Comparison of ENCODE assay signal across 20 cellular contexts in the genomic region with DNA sequence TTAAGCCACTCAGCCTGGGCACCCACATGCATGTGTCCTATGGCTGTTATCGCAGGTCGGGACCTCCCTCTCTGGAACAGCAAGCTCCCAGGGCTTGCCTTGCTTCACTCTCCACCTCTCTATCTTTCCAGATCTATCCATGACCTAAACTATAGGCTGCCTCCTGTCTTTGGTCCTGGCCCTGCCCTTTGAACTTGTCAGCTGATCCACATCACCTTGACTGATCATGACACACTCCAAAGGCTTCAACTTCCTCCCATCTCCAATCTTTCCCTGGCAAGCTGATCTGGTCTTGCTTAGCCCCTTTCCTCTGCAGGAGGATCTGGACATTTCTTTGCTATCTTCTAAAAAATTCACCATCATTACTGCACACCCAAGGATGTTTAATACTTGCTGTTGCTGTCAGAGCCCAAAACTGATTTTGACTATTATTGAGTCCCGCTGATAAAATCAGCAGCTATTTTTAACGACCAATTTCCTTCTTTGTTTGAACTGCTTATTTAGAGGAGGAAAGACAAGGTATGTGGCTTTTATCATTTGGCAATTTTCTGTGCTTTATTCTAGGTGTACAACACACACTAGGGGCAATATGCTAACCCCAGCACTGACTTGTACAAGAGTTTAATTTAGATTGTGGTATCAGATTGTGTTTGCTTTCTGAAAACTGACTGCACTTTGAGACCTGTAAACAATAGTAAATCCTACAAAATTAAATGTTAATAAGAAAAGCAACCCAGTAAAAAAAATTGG. TPM values are rescaled to one million over a fixed set of nuclear protein-coding genes. Genes with fewer than 3 reads are reported as not detected.
DNase-seq lines count a peak whose midpoint lies in the region; ATAC-seq, FAIRE-seq and TF ChIP-seq lines count a peak whose summit lies in the region.
"Had no signal": no experiment of that assay in that cellular context is flagged by ENCODE, and none has a peak within 500 bp of the region (broad histone marks: within the 10 kb centered on the region; RNA-seq: fewer than 3 reads in every experiment).

No MANE protein-coding gene starts in this region.

- H2AFZ ChIP-seq in K562 (ENCODE audit: low read depth, low read length), result no peak overlapping the region
- H2AFZ ChIP-seq: GM23248 had no signal

- CTCF ChIA-PET in HEK293 (lab: Yijun Ruan, JAX), result interaction anchor here (0.6 kb wide), 1 partner anchor 94 kb away, joined by 3 read pairs; no protein-coding TSS in a partner anchor
- CTCF ChIA-PET in K562 (lab: Yijun Ruan, JAX; ENCODE audit: low intra/inter-chr PET ratio), result no interaction called here

- TF ChIP-seq RAD21 in K562 (CRISPR knock-in tag; conservative IDR thresholded peaks at IDR 0.05 in 1 of 2, IDR thresholded peaks at IDR 0.05 in 1 of 2), result no peak

- intact Hi-C loops in K562 (cut with micrococcal nuclease) (loop anchor here (10.0 kb wide), 1 partner anchor 278 kb away; no protein-coding TSS in a partner anchor), transverse colon (cut with DNase I; ENCODE audit: low total_unique reads) (no loop called here)

- TF ChIP-seq CTCF in HEK293 (tag by site-specific recombination; IDR thresholded peaks at IDR 0.05) (no peak), LNCaP clone FGC (IDR thresholded peaks at IDR 0.05; ENCODE audit: control insufficient read depth, extremely low read depth, insufficient read depth) (no peak), K562 (IDR thresholded peaks at IDR 0.05 in 2 of 3, conservative IDR thresholded peaks at IDR 0.05 in 1 of 3; ENCODE audit: insufficient read depth in 2 of 3, low read depth in 1 of 3, low read length in 3 of 3) (no peak), transverse colon (IDR thresholded peaks at IDR 0.05) (no peak)

- BruUV-seq in K562 (replicated peaks; lab: Mats Ljungman, UMichigan), result no TSS peak

- no peaks in the 10 kb centered on the region for H3K79me2 ChIP-seq in K562 (ENCODE audit: control insufficient read depth, insufficient read depth, low read length)

- in situ Hi-C loops in K562 (cut with MboI) (no loop called here), transverse colon (cut with MboI; ENCODE audit: low pct_ligation_motif_present in 1 of 4, low pct_unique_long_range_greater_than_20kb in 1 of 4, low sequenced_read_pairs in 3 of 4) (loop anchor here in 1 of 4 donors (10.0 to 25.0 kb wide), 2 partner anchors 88 to 290 kb away; a partner anchor contains a TSS)

- no peaks in the 10 kb centered on the region for H3K36me3 ChIP-seq in HEK293 (ENCODE audit: control insufficient read depth in 2 of 2, insufficient read depth in 1 of 2, low read length in 2 of 2)
- H3K36me3 ChIP-seq in K562 (ENCODE audit: control insufficient read depth, insufficient read depth, low read length), result no peaks in the 10 kb centered on the region
- no peaks in the 10 kb centered on the region for H3K36me3 ChIP-seq in transverse colon
- H3K36me3 ChIP-seq: BLaER1 had no signal

- ATAC-seq in K562, result no peak
- no peak for ATAC-seq in HG03521 (IDR thresholded peaks at IDR 0.05; ENCODE audit: unreplicated experiment)
- ATAC-seq in GM21786 (IDR thresholded peaks at IDR 0.05; ENCODE audit: unreplicated experiment), result no peak
- ATAC-seq: CD8-positive, alpha-beta T cell; HCT116 had no signal

- DNase-seq in LNCaP clone FGC (ENCODE audit: low read depth) (peak; percentile 93), K562 (ENCODE audit: extremely low read depth in 1 of 4, low spot score in 3 of 4) (no peak), GM12891 (ENCODE audit: insufficient read length, low spot score) (no peak), transverse colon (no peak)
- DNase-seq: Calu3; CD8-positive, alpha-beta T cell; DMS79 treated with DMSO at 0.1 percent for 48 hours; GF-D8; GM23248; H7; Karpas-422; KBM-7 had no signal

- no peak for FAIRE-seq in K562 (lab: Jason Lieb, UNC)
- FAIRE-seq in GM12891 (lab: Jason Lieb, UNC), result no peak
- FAIRE-seq: A549, GM19239 had no signal

- H3K4me3 ChIP-seq in HEK293 (ENCODE audit: low read depth, low read length) (no peak overlapping the region), LNCaP clone FGC (ENCODE audit: low read depth, low read length) (no peak overlapping the region), K562 (no peak overlapping the region), transverse colon (no peak overlapping the region)
- H3K4me3 ChIP-seq: A549, BLaER1, GM23248 had no signal

- POLR2A ChIA-PET in HEK293 (lab: Yijun Ruan, JAX), result no interaction called here
- POLR2A ChIA-PET in K562 (lab: Yijun Ruan, JAX), result no interaction called here

- H3K4me2 ChIP-seq in K562 (ENCODE audit: insufficient read depth, low read length), result no peak overlapping the region
- H3K4me2 ChIP-seq: A549, BLaER1 had no signal

- H3K9ac ChIP-seq in K562 (ENCODE audit: insufficient read depth in 1 of 2, low read depth in 2 of 2, low read length in 2 of 2), result no peak overlapping the region
- H3K9ac ChIP-seq: BLaER1, GM23248 had no signal

- H3K27me3 ChIP-seq in K562 (ENCODE audit: control insufficient read depth in 2 of 2, insufficient read depth in 2 of 2, low read length in 2 of 2), result 0 out of 5 replicates have a peak, but pooled peaks cover 0 to 5% of the 10 kb centered on the region in 2 experiments
- H3K27me3 ChIP-seq in transverse colon, result no peaks in the 10 kb centered on the region
- H3K27me3 ChIP-seq: BLaER1 had no signal

- H3K9me3 ChIP-seq in HEK293 (ENCODE audit: control insufficient read depth, insufficient read depth, low read depth, low read length) (no peaks in the 10 kb centered on the region), K562 (replicated peaks; ENCODE audit: control insufficient read depth, insufficient read depth, low read depth, low read length) (no peaks in the 10 kb centered on the region), transverse colon (no peaks in the 10 kb centered on the region)
- H3K9me3 ChIP-seq: A549, BLaER1 had no signal

- no peaks in the 10 kb centered on the region for H4K20me1 ChIP-seq in K562 (replicated peaks; ENCODE audit: control insufficient read depth, insufficient read depth, low read length)
- H4K20me1 ChIP-seq: BLaER1 had no signal

- WGBS in K562 (ENCODE audit: insufficient coverage, low coverage, missing lambda C conversion rate), result 0% methylated on average over 4 of the region's 4 CpGs
- 69 to 84% methylated on average over 2 to 4 of the region's 4 CpGs for WGBS in transverse colon (ENCODE audit: low coverage in 1 of 2), 2 donors

- no peak for TF ChIP-seq POLR2A in K562 (conservative IDR thresholded peaks at IDR 0.05)
- TF ChIP-seq POLR2A in GM12891 (IDR thresholded peaks at IDR 0.05; ENCODE audit: low read depth, low read length), result no peak
- no peak for TF ChIP-seq POLR2A in transverse colon (IDR thresholded peaks at IDR 0.05)

- H3K4me1 ChIP-seq in HEK293 (ENCODE audit: control insufficient read depth, insufficient read depth, low read length), result no peaks in the 10 kb centered on the region
- no peaks in the 10 kb centered on the region for H3K4me1 ChIP-seq in K562 (replicated peaks in 1 of 2; ENCODE audit: control insufficient read depth in 2 of 2, insufficient read depth in 2 of 2, low read length in 2 of 2)
- peaks cover 0 to 14% (median 5%) of the 10 kb centered on the region in 4 donors for H3K4me1 ChIP-seq in transverse colon
- H3K4me1 ChIP-seq: BLaER1 had no signal

- H3K9me1 ChIP-seq in K562 (ENCODE audit: control insufficient read depth, insufficient read depth, low read length), result no peaks in the 10 kb centered on the region

- H3K27ac ChIP-seq in HEK293 (ENCODE audit: extremely low read depth, low read depth, low read length) (no peak overlapping the region), K562 (ENCODE audit: extremely low read depth, low read depth, low read length) (no peak overlapping the region), transverse colon (no peak overlapping the region)
- H3K27ac ChIP-seq: A549, BLaER1, GM23248 had no signal

- no peak for TF ChIP-seq EP300 in K562 (IDR thresholded peaks at IDR 0.05; ENCODE audit: low read length)
- no peak for TF ChIP-seq EP300 in transverse colon (IDR thresholded peaks at IDR 0.05; ENCODE audit: low read depth)

TF ChIP-seq in HEK293, 187 proteins besides CTCF, POLR2A, EP300 and RAD21:
- TF ChIP-seq ZNF341 (tag by site-specific recombination; IDR thresholded peaks at IDR 0.05; ENCODE audit: low read depth) (peak; percentile 38; the same call in 1 of the 2 replicates), ZNF214 (tag by site-specific recombination; IDR thresholded peaks at IDR 0.05; ENCODE audit: borderline replicate concordance) (no peak), ZBTB48 (tag by site-specific recombination; IDR thresholded peaks at IDR 0.05) (no peak)

TF ChIP-seq in K562, 482 proteins besides CTCF, POLR2A, EP300 and RAD21 (continues in another document):
- no peak for TF ChIP-seq NR2C2 (CRISPR knock-in tag; IDR thresholded peaks at IDR 0.05)
- peak; percentile 24; the same call in 1 of the 2 replicates for TF ChIP-seq NR2C2 (tag; IDR thresholded peaks at IDR 0.05)
- no peak for TF ChIP-seq ZC3H11A (IDR thresholded peaks at IDR 0.05; ENCODE audit: low read depth, low read length)
- no peak for TF ChIP-seq DACH1 (IDR thresholded peaks at IDR 0.05; ENCODE audit: partially characterized antibody)

TF ChIP-seq in GM12891, 5 proteins besides CTCF, POLR2A, EP300 and RAD21:
- TF ChIP-seq POLR2AphosphoS5 (IDR thresholded peaks at IDR 0.05; ENCODE audit: low read depth, low read length), result no peak
- TF ChIP-seq SPI1 (IDR thresholded peaks at IDR 0.05; ENCODE audit: low read depth, low read length), result no peak
- TF ChIP-seq POU2F2 (IDR thresholded peaks at IDR 0.05; ENCODE audit: low read depth, low read length), result no peak
- no peak for TF ChIP-seq PAX5 (IDR thresholded peaks at IDR 0.05; ENCODE audit: insufficient read depth, low read length, severe bottlenecking)

RNA-seq across cellular contexts. Expression of a gene that starts 33.5 kb away (rescaled TPM):
- total RNA-seq in K562 (2011; cell fraction: chromatin; rRNA removed; ENCODE audit: low replicate concordance), result not detected in 2 replicates
- total RNA-seq in K562 (2011; cell fraction: nucleolus; rRNA removed), result not detected in 2 replicates
- not detected in 2 replicates for total RNA-seq in K562 (2011; cell fraction: nucleoplasm; rRNA removed)
- not detected in 2 replicates for total RNA-seq in K562 (2014; rRNA removed)
- not detected in 2 replicates for total RNA-seq in K562 (2014; rRNA removed; fragmentation: Illumina TruSeq; extraction: Trizol)
- not detected in 2 replicates for total RNA-seq in K562 (2015; rRNA removed; fragmentation: Illumina TruSeq; extraction: Trizol)
- not detected in 2 replicates for total RNA-seq in K562 (2021)
- not detected in 2 replicates for polyA plus RNA-seq in K562 (2011; rRNA removed)
- polyA plus RNA-seq in K562 (2011; cell fraction: cytosol; rRNA removed), result not detected in 2 replicates
- polyA plus RNA-seq in K562 (2011; cell fraction: nucleus; rRNA removed), result not detected in 2 replicates
- not detected in 2 replicates for polyA plus RNA-seq in K562 (2012)
- polyA plus RNA-seq in K562 (2014; fragmentation: Illumina TruSeq; extraction: Trizol), result not detected in 2 replicates
- not detected for polyA plus RNA-seq in K562 (2014; fragmentation: Nextera tagmentation; extraction: Ambion mirVana)
- not detected in 2 replicates for polyA plus RNA-seq in K562 (2014; rRNA removed)
- polyA minus RNA-seq in K562 (2011; rRNA and poly(A)+ RNA removed), result not detected in 2 replicates
- polyA minus RNA-seq in K562 (2011; cell fraction: cytosol; rRNA and poly(A)+ RNA removed), result not detected in 2 replicates
- polyA minus RNA-seq in K562 (2011; cell fraction: nucleus; rRNA and poly(A)+ RNA removed), result not detected in 2 replicates
- polyA plus RNA-seq in GM12891 (2012; ENCODE audit: low read depth, missing spikeins), result not detected
- 10 to 100 TPM in 1 of 4 donors, 1 to 10 TPM in 1, not detected in 2; 4.4 to 41.9 TPM for total RNA-seq in transverse colon
- total RNA-seq: Calu3; CD8-positive, alpha-beta T cell; GM23248; H7; HT-29 had no signal
- polyA plus RNA-seq: A549, GM23248 had no signal
